In the genomic region with DNA sequence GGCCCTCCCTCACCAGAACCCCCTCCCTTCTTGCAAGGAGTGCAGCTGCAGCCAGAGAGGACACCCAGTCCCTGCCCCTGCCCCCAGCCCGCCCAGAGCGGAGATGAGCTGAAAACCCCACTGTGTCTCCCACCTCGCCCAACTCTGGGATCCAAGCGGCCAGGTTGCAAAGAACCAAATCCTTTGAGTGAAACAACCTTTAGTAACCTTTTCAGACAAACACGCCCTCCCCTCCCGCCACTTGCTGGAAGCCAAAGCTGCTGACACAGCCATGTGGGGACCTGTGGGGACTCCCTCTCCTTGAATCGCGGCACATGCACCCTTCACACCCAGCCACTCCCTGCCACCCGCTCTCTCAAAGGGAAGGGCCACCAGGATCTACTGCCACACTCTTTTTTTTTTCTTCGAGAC, we compare ENCODE assay signal across 20 cellular contexts.
DNase-seq lines count a peak whose midpoint lies in the region; ATAC-seq and TF ChIP-seq lines count a peak whose summit lies in the region.
"Had no signal": no experiment of that assay in that cellular context is flagged by ENCODE, and none has a peak within 500 bp of the region (broad histone marks: within the 10 kb centered on the region; RNA-seq: fewer than 3 reads in every experiment).

No MANE protein-coding gene starts in this region.

- peaks cover 0 to 7% (median 5%) of the 10 kb centered on the region in 11 experiments; a peak in 7 of 22 replicates for H3K9me3 ChIP-seq in BLaER1 treated with 17β-estradiol and CSF1 and Interleukin-3, amounts not matched to agents 10 nM and 100 nM (replicated peaks in 1 of 11)
- H3K9me3 ChIP-seq in parathyroid adenoma (ENCODE audit: control insufficient read depth, low read length): no peaks in the 10 kb centered on the region
- no peaks in the 10 kb centered on the region for H3K9me3 ChIP-seq in mammary epithelial cell (replicated peaks; ENCODE audit: insufficient read depth, low read length)
- H3K9me3 ChIP-seq: breast epithelium, neutrophil, right atrium auricular region had no signal

- ATAC-seq in esophagus mucosa (peak; percentile 71), SK-N-SH treated with all-trans-retinoic acid at 6 μM for 48 hours (no peak), HG03378 (IDR thresholded peaks at IDR 0.05; ENCODE audit: unreplicated experiment) (no peak)
- ATAC-seq: activated T-cell treated with anti-CD3 and anti-CD28 coated beads, Interleukin-2, amount 50 U/mL, for 4 hours; stimulated activated naive CD8-positive, alpha-beta T cell treated with anti-CD3 and anti-CD28 coated beads, Interleukin-15, amount 100 ng/mL, for 72 hours had no signal

- intact Hi-C loops in mammary epithelial cell (cut with micrococcal nuclease): no loop called here

- dilution Hi-C loops in mammary epithelial cell (cut with HindIII; ENCODE audit: low sequenced_read_pairs): no loop called here

- in situ Hi-C loops in mammary epithelial cell (cut with MboI; ENCODE audit: low sequenced_read_pairs in 2 of 2): no loop called here

- H2AFZ ChIP-seq in parathyroid adenoma: peak overlapping the region; percentile 91
- no peak overlapping the region for H2AFZ ChIP-seq in mammary epithelial cell (ENCODE audit: low read depth, low read length)

- no peaks in the 10 kb centered on the region for H3K27me3 ChIP-seq in BLaER1 treated with 17β-estradiol and CSF1 and Interleukin-3, amounts not matched to agents 10 nM and 100 nM
- H3K27me3 ChIP-seq in parathyroid adenoma (ENCODE audit: control insufficient read depth, insufficient read depth, low read length) (no peaks in the 10 kb centered on the region), mammary epithelial cell (ENCODE audit: insufficient read depth, low read length) (no peaks in the 10 kb centered on the region)
- H3K27me3 ChIP-seq: breast epithelium, right atrium auricular region had no signal

- no TSS peak for BruUV-seq in mammary epithelial cell (replicated peaks; lab: Mats Ljungman, UMichigan)

- peak overlapping the region in 6 of 11 experiments; percentile 3 to 57 (median 24); a peak in 7 of 22 replicates for H3K4me2 ChIP-seq in BLaER1 treated with 17β-estradiol and CSF1 and Interleukin-3, amounts not matched to agents 10 nM and 100 nM
- peak overlapping the region; percentile 58 for H3K4me2 ChIP-seq in parathyroid adenoma (ENCODE audit: low read length)
- no peak overlapping the region for H3K4me2 ChIP-seq in mammary epithelial cell (ENCODE audit: insufficient read depth, low read depth, low read length)
- H3K4me2 ChIP-seq: KMS-11 had no signal

- H3K4me1 ChIP-seq in BLaER1 treated with 17β-estradiol and CSF1 and Interleukin-3, amounts not matched to agents 10 nM and 100 nM: peaks cover 11 to 64% (median 42%) of the 10 kb centered on the region in 10 experiments
- H3K4me1 ChIP-seq in parathyroid adenoma (peaks cover 68% of the 10 kb centered on the region), mammary epithelial cell (ENCODE audit: insufficient read depth, low read length) (peaks cover 17% of the 10 kb centered on the region)

- no peaks in the 10 kb centered on the region for H3K36me3 ChIP-seq in BLaER1 treated with 17β-estradiol and CSF1 and Interleukin-3, amounts not matched to agents 10 nM and 100 nM
- H3K36me3 ChIP-seq in parathyroid adenoma (ENCODE audit: control insufficient read depth, insufficient read depth, low read length) (no peaks in the 10 kb centered on the region), mammary epithelial cell (ENCODE audit: insufficient read depth, low read length) (no peaks in the 10 kb centered on the region)
- H3K36me3 ChIP-seq: breast epithelium, neutrophil, right atrium auricular region, WERI-Rb-1 had no signal

- no peak overlapping the region for H3K9ac ChIP-seq in BLaER1 treated with 17β-estradiol and CSF1 and Interleukin-3, amounts not matched to agents 10 nM and 100 nM
- H3K9ac ChIP-seq in parathyroid adenoma: no peak overlapping the region
- no peak overlapping the region for H3K9ac ChIP-seq in mammary epithelial cell (ENCODE audit: insufficient read depth, low read length)
- H3K9ac ChIP-seq: KMS-11 had no signal

- CTCF ChIA-PET in mammary epithelial cell (lab: Charles Lee; ENCODE audit: low non-redundant PET): no interaction called here

- DNase-seq in NCI-H1105 treated with DMSO at 0.1 percent for 48 hours (lab: John Stamatoyannopoulos, UW) (peak; percentile 35), mammary epithelial cell (no peak), NCI-H524 (lab: John Stamatoyannopoulos, UW) (no peak)
- DNase-seq: activated CD4-positive, alpha-beta memory T cell treated with anti-CD3 and anti-CD28 coated beads for 36 hours; activated T-cell treated with anti-CD3 and anti-CD28 coated beads, Interleukin-2, amount 50 U/mL, for 4 hours; CD8-positive, alpha-beta memory T cell; GOT3; NCI-H1436; Right ventricle myocardium superior; stimulated activated naive CD8-positive, alpha-beta T cell treated with anti-CD3 and anti-CD28 coated beads, Interleukin-15, amount 100 ng/mL, for 72 hours; WERI-Rb-1 had no signal

- H3K4me3 ChIP-seq in BLaER1 treated with 17β-estradiol and CSF1 and Interleukin-3, amounts not matched to agents 10 nM and 100 nM: no peak overlapping the region
- H3K4me3 ChIP-seq in parathyroid adenoma (ENCODE audit: low read depth, low read length) (peak overlapping the region; percentile 6), mammary epithelial cell (replicated peaks in 1 of 3; ENCODE audit: insufficient read depth in 1 of 3, low read depth in 2 of 3, low read length in 3 of 3) (no peak overlapping the region)
- H3K4me3 ChIP-seq: breast epithelium, right atrium auricular region had no signal

- no peaks in the 10 kb centered on the region for H4K20me1 ChIP-seq in BLaER1 treated with 17β-estradiol and CSF1 and Interleukin-3, amounts not matched to agents 10 nM and 100 nM
- H4K20me1 ChIP-seq in mammary epithelial cell (ENCODE audit: insufficient read depth, low read length): no peaks in the 10 kb centered on the region

- H3K79me2 ChIP-seq in parathyroid adenoma: no peaks in the 10 kb centered on the region
- H3K79me2 ChIP-seq in mammary epithelial cell (ENCODE audit: insufficient read depth, low read length): no peaks in the 10 kb centered on the region

- 70% methylated on average over 8 of the region's 10 CpGs for WGBS in mammary epithelial cell (ENCODE audit: low coverage, missing lambda C conversion rate)

- no peak overlapping the region for H3K27ac ChIP-seq in BLaER1 treated with 17β-estradiol and CSF1 and Interleukin-3, amounts not matched to agents 10 nM and 100 nM
- H3K27ac ChIP-seq in parathyroid adenoma (peak overlapping the region; percentile 94), mammary epithelial cell (ENCODE audit: insufficient read depth, low read depth, low read length) (no peak overlapping the region)
- H3K27ac ChIP-seq: KMS-11, neutrophil, WERI-Rb-1 had no signal

- TF ChIP-seq CTCF in parathyroid adenoma (IDR thresholded peaks at IDR 0.05) (no peak), mammary epithelial cell (conservative IDR thresholded peaks at IDR 0.05 in 1 of 2, IDR thresholded peaks at IDR 0.05 in 1 of 2; ENCODE audit: extremely low read depth in 1 of 2, insufficient read depth in 1 of 2, low read depth in 1 of 2, low read length in 2 of 2) (no peak)

TF ChIP-seq in SK-N-SH treated with all-trans-retinoic acid at 6 μM for 48 hours, 23 proteins besides CTCF, POLR2A, EP300 and RAD21:
- TF ChIP-seq OSR1 (CRISPR knock-in tag; IDR thresholded peaks at IDR 0.05) (no peak), GLIS3 (CRISPR knock-in tag; IDR thresholded peaks at IDR 0.05) (no peak), SNAI2 (CRISPR knock-in tag; IDR thresholded peaks at IDR 0.05) (no peak), ZNF70 (CRISPR knock-in tag; IDR thresholded peaks at IDR 0.05) (no peak)
- TF ChIP-seq, protein P1, sequence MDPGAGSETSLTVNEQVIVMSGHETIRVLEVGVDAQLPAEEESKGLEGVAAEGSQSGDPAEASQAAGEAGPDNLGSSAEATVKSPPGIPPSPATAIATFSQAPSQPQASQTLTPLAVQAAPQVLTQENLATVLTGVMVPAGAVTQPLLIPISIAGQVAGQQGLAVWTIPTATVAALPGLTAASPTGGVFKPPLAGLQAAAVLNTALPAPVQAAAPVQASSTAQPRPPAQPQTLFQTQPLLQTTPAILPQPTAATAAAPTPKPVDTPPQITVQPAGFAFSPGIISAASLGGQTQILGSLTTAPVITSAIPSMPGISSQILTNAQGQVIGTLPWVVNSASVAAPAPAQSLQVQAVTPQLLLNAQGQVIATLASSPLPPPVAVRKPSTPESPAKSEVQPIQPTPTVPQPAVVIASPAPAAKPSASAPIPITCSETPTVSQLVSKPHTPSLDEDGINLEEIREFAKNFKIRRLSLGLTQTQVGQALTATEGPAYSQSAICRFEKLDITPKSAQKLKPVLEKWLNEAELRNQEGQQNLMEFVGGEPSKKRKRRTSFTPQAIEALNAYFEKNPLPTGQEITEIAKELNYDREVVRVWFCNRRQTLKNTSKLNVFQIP (CRISPR knock-in tag; IDR thresholded peaks at IDR 0.05; ENCODE audit: borderline replicate concordance, low read depth): no peak
